13 cellular contexts compared by ENCODE assay signal in the genomic region with DNA sequence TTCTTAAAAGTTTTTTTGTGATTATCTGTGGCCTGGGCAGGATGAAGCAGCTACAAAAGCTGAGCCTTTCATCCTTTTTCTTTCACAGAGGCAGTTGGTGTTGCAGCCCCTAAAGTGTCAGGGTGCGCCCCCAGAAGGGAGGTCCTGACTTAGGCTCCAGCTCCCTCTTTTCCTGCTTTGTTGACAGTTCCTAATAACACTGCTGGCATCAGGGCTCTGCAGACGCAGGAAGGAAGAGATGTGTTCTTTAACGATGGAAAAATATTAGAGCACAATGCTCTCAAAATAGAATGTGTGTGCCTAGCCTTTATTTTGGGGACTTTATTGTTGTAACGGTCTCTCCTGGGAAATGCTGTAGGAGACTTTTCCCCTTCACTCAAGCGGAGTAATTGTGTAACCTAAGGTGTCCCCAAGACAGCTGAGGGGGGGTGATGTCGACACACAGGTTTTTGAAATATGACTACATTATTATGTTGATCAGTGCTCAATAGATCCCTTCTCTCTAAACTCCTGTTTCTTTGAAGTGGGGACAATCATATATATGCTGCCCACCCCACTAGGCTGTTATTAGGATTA.
"Had no signal": no experiment of that assay in that cellular context is flagged by ENCODE, and none has a peak within 500 bp of the region (broad histone marks: within the 10 kb centered on the region; RNA-seq: fewer than 3 reads in every experiment).

No MANE protein-coding gene starts in this region.

- H3K36me3 Mint-ChIP-seq: natural killer cell treated with Interleukin-12 subunit alpha and Interleukin-12 subunit beta and Interleukin-15 and Interleukin-18, amount 100 ng/mL, for 72 hours had no signal

- H3K4me3 ChIP-seq: cardiac muscle cell, coronary artery had no signal

- DNase-seq: activated B cell treated with CpG ODN at 0.5 μM for 24 hours; activated CD4-positive, alpha-beta T cell treated with anti-CD3 and anti-CD28 coated beads, Interleukin-2, amount 10 ng/mL, durations not matched to agents 24 days and 14 days; activated CD8-positive, alpha-beta memory T cell treated with anti-CD3 and anti-CD28 coated beads for 24 hours; activated naive CD4-positive, alpha-beta T cell treated with Interleukin-2 at 50 U/mL for 16 hours; activated naive CD8-positive, alpha-beta T cell treated with anti-CD3 and anti-CD28 coated beads, Interleukin-2, amount 50 U/mL, for 24 hours; effector memory CD8-positive, alpha-beta T cell; stimulated activated CD4-positive, alpha-beta T cell treated with anti-CD3 and anti-CD28 coated beads, Interleukin-4, amount 100 ng/mL, for 24 hours had no signal

- H3K27me3 ChIP-seq: cardiac muscle cell had no signal

- H3K9me3 Mint-ChIP-seq: activated B cell treated with CpG ODN at 0.5 μM for 24 hours; activated CD4-positive, alpha-beta T cell treated with anti-CD3 and anti-CD28 coated beads, Interleukin-2, amount 10 ng/mL, durations not matched to agents 24 days and 14 days; activated naive CD8-positive, alpha-beta T cell treated with anti-CD3 and anti-CD28 coated beads, Interleukin-2, amount 50 U/mL, for 24 hours; effector memory CD8-positive, alpha-beta T cell; memory B cell; natural killer cell treated with Interleukin-12 subunit alpha and Interleukin-12 subunit beta and Interleukin-15 and Interleukin-18, amount 100 ng/mL, for 72 hours; stimulated activated naive CD8-positive, alpha-beta T cell treated with anti-CD3 and anti-CD28 coated beads, Interleukin-15, Interleukin-2, amounts not matched to agents 100 ng/mL and 50 ng/mL, for 24 hours; T-helper 1 cell treated with Interleukin-12 subunit alpha and Interleukin-12 subunit beta and Interleukin-4 antibody, amounts not matched to agents 30 μg/mL and 1 μg/mL, for 36 hours had no signal

- H3K4me3 Mint-ChIP-seq: activated B cell treated with CpG ODN at 0.5 μM for 24 hours; activated CD4-positive, alpha-beta T cell treated with anti-CD3 and anti-CD28 coated beads, Interleukin-2, amount 10 ng/mL, durations not matched to agents 24 days and 14 days; activated naive CD8-positive, alpha-beta T cell treated with anti-CD3 and anti-CD28 coated beads, Interleukin-2, amount 50 U/mL, for 24 hours; effector memory CD8-positive, alpha-beta T cell; memory B cell; natural killer cell treated with Interleukin-12 subunit alpha and Interleukin-12 subunit beta and Interleukin-15 and Interleukin-18, amount 100 ng/mL, for 72 hours; stimulated activated naive CD8-positive, alpha-beta T cell treated with anti-CD3 and anti-CD28 coated beads, Interleukin-15, Interleukin-2, amounts not matched to agents 100 ng/mL and 50 ng/mL, for 24 hours; T-helper 1 cell treated with Interleukin-12 subunit alpha and Interleukin-12 subunit beta and Interleukin-4 antibody, amounts not matched to agents 30 μg/mL and 1 μg/mL, for 36 hours had no signal

- H3K27ac ChIP-seq: cardiac muscle cell, coronary artery had no signal

- H3K4me1 Mint-ChIP-seq: activated B cell treated with CpG ODN at 0.5 μM for 24 hours; activated CD4-positive, alpha-beta T cell treated with anti-CD3 and anti-CD28 coated beads, Interleukin-2, amount 10 ng/mL, durations not matched to agents 24 days and 14 days; activated naive CD8-positive, alpha-beta T cell treated with anti-CD3 and anti-CD28 coated beads, Interleukin-2, amount 50 U/mL, for 24 hours; memory B cell had no signal

- H3K27me3 Mint-ChIP-seq: activated B cell treated with CpG ODN at 0.5 μM for 24 hours; activated CD4-positive, alpha-beta T cell treated with anti-CD3 and anti-CD28 coated beads, Interleukin-2, amount 10 ng/mL, durations not matched to agents 24 days and 14 days; activated naive CD8-positive, alpha-beta T cell treated with anti-CD3 and anti-CD28 coated beads, Interleukin-2, amount 50 U/mL, for 24 hours; effector memory CD8-positive, alpha-beta T cell; memory B cell; natural killer cell treated with Interleukin-12 subunit alpha and Interleukin-12 subunit beta and Interleukin-15 and Interleukin-18, amount 100 ng/mL, for 72 hours; stimulated activated naive CD8-positive, alpha-beta T cell treated with anti-CD3 and anti-CD28 coated beads, Interleukin-15, Interleukin-2, amounts not matched to agents 100 ng/mL and 50 ng/mL, for 24 hours had no signal

- H3K36me3 ChIP-seq: cardiac muscle cell had no signal

- H3K27ac Mint-ChIP-seq: activated B cell treated with CpG ODN at 0.5 μM for 24 hours; activated CD4-positive, alpha-beta T cell treated with anti-CD3 and anti-CD28 coated beads, Interleukin-2, amount 10 ng/mL, durations not matched to agents 24 days and 14 days; activated naive CD8-positive, alpha-beta T cell treated with anti-CD3 and anti-CD28 coated beads, Interleukin-2, amount 50 U/mL, for 24 hours; effector memory CD8-positive, alpha-beta T cell; memory B cell; natural killer cell treated with Interleukin-12 subunit alpha and Interleukin-12 subunit beta and Interleukin-15 and Interleukin-18, amount 100 ng/mL, for 72 hours; stimulated activated naive CD8-positive, alpha-beta T cell treated with anti-CD3 and anti-CD28 coated beads, Interleukin-15, Interleukin-2, amounts not matched to agents 100 ng/mL and 50 ng/mL, for 24 hours; T-helper 1 cell treated with Interleukin-12 subunit alpha and Interleukin-12 subunit beta and Interleukin-4 antibody, amounts not matched to agents 30 μg/mL and 1 μg/mL, for 36 hours had no signal
